In genomic region chr20:24493181-24493580, GRCh38 we compare ENCODE assay signal across 16 cellular contexts. TPM values are rescaled to one million over a fixed set of nuclear protein-coding genes. Genes with fewer than 3 reads are reported as not detected.
A peak's percentile ranks its signal among the peaks of the same experiment; 100 is the strongest.
DNase-seq lines count a peak whose midpoint lies in the region; ATAC-seq, FAIRE-seq and TF ChIP-seq lines count a peak whose summit lies in the region.
"Had no signal": no experiment of that assay in that cellular context is flagged by ENCODE, and none has a peak within 500 bp of the region (broad histone marks: within the 10 kb centered on the region; RNA-seq: fewer than 3 reads in every experiment).

No MANE protein-coding gene starts in this region.

- H3K18ac ChIP-seq in neuronal stem cell (ENCODE audit: low read length): peak overlapping the region; percentile 44

- H3K9me3 Mint-ChIP-seq in chondrocyte (ENCODE audit: low read depth): no peaks in the 10 kb centered on the region
- H3K9me3 Mint-ChIP-seq: CD4-positive, alpha-beta memory T cell had no signal

- no peak overlapping the region for H4K8ac ChIP-seq in neuronal stem cell (ENCODE audit: low read depth, low read length)

- H2BK120ac ChIP-seq in neuronal stem cell (ENCODE audit: low read depth, low read length): no peak overlapping the region

- no peak overlapping the region for H3K4me3 Mint-ChIP-seq in chondrocyte (ENCODE audit: unreplicated experiment)
- H3K4me3 Mint-ChIP-seq: CD4-positive, alpha-beta memory T cell had no signal

- peak; percentile 65 for FAIRE-seq in HTR-8/SVneo (lab: Jason Lieb, UNC)
- FAIRE-seq: GM19239, H54 had no signal

- no peaks in the 10 kb centered on the region for H4K20me1 ChIP-seq in BLaER1

- H3K79me1 ChIP-seq in neuronal stem cell (ENCODE audit: low read depth, low read length): peaks cover 3% of the 10 kb centered on the region

- ATAC-seq in GM21423 (IDR thresholded peaks at IDR 0.05; ENCODE audit: unreplicated experiment) (no peak), GM21526 (IDR thresholded peaks at IDR 0.05; ENCODE audit: low FRiP score, unreplicated experiment) (no peak)

- no peak overlapping the region for H2AFZ ChIP-seq in neuronal stem cell (ENCODE audit: low read length)

- no peak for TF ChIP-seq CTCF in chondrocyte (IDR thresholded peaks at IDR 0.05)

- H3K27ac ChIP-seq in BLaER1: no peak overlapping the region
- H3K27ac ChIP-seq in neuronal stem cell (replicated peaks; ENCODE audit: low read length): no peak overlapping the region
- H3K27ac ChIP-seq: C4-2B had no signal

- H3K27me3 ChIP-seq in BLaER1 (no peaks in the 10 kb centered on the region), neuronal stem cell (ENCODE audit: control insufficient read depth in 3 of 3, insufficient read depth in 3 of 3, low read depth in 1 of 3, low read length in 3 of 3) (no peaks in the 10 kb centered on the region)

- DNase-seq in HTR-8/SVneo (ENCODE audit: insufficient read length, low spot score): no peak
- peak; percentile 61 for DNase-seq in chondrocyte (ENCODE audit: low spot score)
- DNase-seq in neuronal stem cell (ENCODE audit: low spot score): no peak
- DNase-seq in DMS153 treated with DMSO at 0.1 percent for 48 hours (lab: John Stamatoyannopoulos, UW; ENCODE audit: unreplicated experiment): no peak
- no peak for DNase-seq in NCI-H1417 treated with DMSO at 0.1 percent for 48 hours (lab: John Stamatoyannopoulos, UW)
- DNase-seq: 8988T; CD4-positive, alpha-beta memory T cell; DMS53; GF-D8 had no signal

- no peak overlapping the region for H2BK15ac ChIP-seq in neuronal stem cell (ENCODE audit: low read length)

- H2AK5ac ChIP-seq in neuronal stem cell (ENCODE audit: low read depth, low read length): no peak overlapping the region

- H3K4me3 ChIP-seq in BLaER1 (no peak overlapping the region), neuronal stem cell (ENCODE audit: low read length in 2 of 2) (peak overlapping the region in 1 of 2 donors; percentile 53)

- peak overlapping the region; percentile 50 for H3K23ac ChIP-seq in neuronal stem cell (ENCODE audit: low read depth, low read length, poor library complexity)

- H3K4me2 ChIP-seq in BLaER1 (peak overlapping the region; percentile 27), neuronal stem cell (ENCODE audit: insufficient read depth, low read length, poor library complexity, severe bottlenecking) (no peak overlapping the region)

- H3K4me1 Mint-ChIP-seq in chondrocyte (ENCODE audit: low read depth): peaks cover 12% of the 10 kb centered on the region
- H3K4me1 Mint-ChIP-seq: CD4-positive, alpha-beta memory T cell had no signal

- H3K4me1 ChIP-seq in BLaER1: peaks cover 41% of the 10 kb centered on the region
- H3K4me1 ChIP-seq in neuronal stem cell (ENCODE audit: control insufficient read depth in 2 of 2, insufficient read depth in 1 of 2, low read depth in 1 of 2, low read length in 2 of 2): peaks cover 0 to 18% of the 10 kb centered on the region in 2 donors

- no CpG with 5 or more reads among the region's 4 CpGs for WGBS in neuronal stem cell (ENCODE audit: extremely low coverage in 2 of 2, insufficient read length in 2 of 2, insufficient replicate concordance in 1 of 2), 2 donors

- H3K36me3 ChIP-seq in BLaER1: no peaks in the 10 kb centered on the region
- peaks cover 0 to 7% of the 10 kb centered on the region in 2 donors for H3K36me3 ChIP-seq in neuronal stem cell (replicated peaks in 1 of 2; ENCODE audit: control insufficient read depth in 2 of 2, insufficient read depth in 2 of 2, low read length in 2 of 2)

- no peak overlapping the region for H3K27ac Mint-ChIP-seq in chondrocyte (ENCODE audit: unreplicated experiment)
- H3K27ac Mint-ChIP-seq: CD4-positive, alpha-beta memory T cell had no signal

- H3K36me3 Mint-ChIP-seq in chondrocyte (ENCODE audit: low read depth): peaks cover 6% of the 10 kb centered on the region
- H3K36me3 Mint-ChIP-seq: CD4-positive, alpha-beta memory T cell had no signal

- no peak overlapping the region for H3K14ac ChIP-seq in neuronal stem cell (ENCODE audit: low read length)

- no peak overlapping the region for H4K91ac ChIP-seq in neuronal stem cell (ENCODE audit: low read depth, low read length, poor library complexity)

- H2BK12ac ChIP-seq in neuronal stem cell (ENCODE audit: low read length): peak overlapping the region; percentile 63

- H3K9me3 ChIP-seq in BLaER1: no peaks in the 10 kb centered on the region
- H3K9me3 ChIP-seq in neuronal stem cell (replicated peaks in 1 of 2; ENCODE audit: control insufficient read depth in 2 of 2, insufficient read depth in 1 of 2, low read depth in 1 of 2, low read length in 2 of 2): peaks cover 0 to 5% of the 10 kb centered on the region in 2 donors

- H3K4ac ChIP-seq in neuronal stem cell (ENCODE audit: low read length): no peak overlapping the region

- H2BK5ac ChIP-seq in neuronal stem cell (ENCODE audit: low read length): no peak overlapping the region

- no peak overlapping the region for H3K9ac ChIP-seq in BLaER1
- peak overlapping the region; percentile 78 for H3K9ac ChIP-seq in neuronal stem cell (ENCODE audit: low read depth, low read length, poor library complexity)

- peaks cover 2% of the 10 kb centered on the region for H3K27me3 Mint-ChIP-seq in chondrocyte (ENCODE audit: low read depth)

RNA-seq across cellular contexts. Expression of gene SYNDIG1, which starts 23.8 kb away (rescaled TPM):
- 5.6 to 16.4 TPM (median 6.1 TPM) in 3 replicates for total RNA-seq in chondrocyte
- 1.8 TPM for polyA plus RNA-seq in neuronal stem cell (2013, experiment 1 of 2)
- polyA plus RNA-seq in neuronal stem cell (2013, experiment 2 of 2): 1.7 TPM
- total RNA-seq: CD4-positive, alpha-beta memory T cell; HT-29 had no signal
- polyA plus RNA-seq: CD4-positive, alpha-beta memory T cell had no signal
